In genomic region chr15:52733078-52733477, GRCh38 we compare ENCODE assay signal across 1 cellular context.
TF ChIP-seq lines count a peak whose summit lies in the region.

No MANE protein-coding gene starts in this region.

TF ChIP-seq in liver, 16 proteins besides CTCF, POLR2A, EP300 and RAD21 (continued from another document):
- peak; percentile 25 for TF ChIP-seq ZBTB33 (IDR thresholded peaks at IDR 0.05)
- peak in 1 of 2 donors; percentile 40 for TF ChIP-seq EGR1 (IDR thresholded peaks at IDR 0.05; ENCODE audit: low read depth in 2 of 2)
TF ChIP-seq in liver: peak in this region for 12.
